In the genomic region with DNA sequence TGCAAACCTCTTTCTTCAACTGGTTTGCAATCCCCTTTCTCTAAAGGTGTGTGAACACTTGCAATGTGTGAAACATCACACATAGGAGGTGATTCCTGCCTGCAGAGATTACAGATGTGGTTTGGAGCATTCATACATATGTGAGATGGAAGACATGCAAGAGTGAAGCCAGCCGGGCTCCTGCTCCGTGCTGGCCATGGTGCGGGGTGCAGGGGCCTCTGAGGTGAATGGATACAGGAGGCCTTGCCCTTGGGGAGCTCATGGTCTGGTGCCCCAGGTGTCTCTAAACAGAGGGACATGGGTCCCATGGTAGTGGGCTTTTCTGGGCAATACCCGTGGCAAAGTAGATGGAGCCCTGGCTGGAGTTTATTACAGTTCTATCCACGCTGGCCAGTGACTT, we compare ENCODE assay signal across 38 cellular contexts. TPM values are rescaled to one million over a fixed set of nuclear protein-coding genes. Genes with fewer than 3 reads are reported as not detected.
"Had no signal": no experiment of that assay in that cellular context is flagged by ENCODE, and none has a peak within 500 bp of the region (broad histone marks: within the 10 kb centered on the region; RNA-seq: fewer than 3 reads in every experiment).

No MANE protein-coding gene starts in this region.

- FAIRE-seq: astrocyte, bronchial epithelial cell had no signal

- ATAC-seq: activated naive CD4-positive, alpha-beta T cell treated with anti-CD3 and anti-CD28 coated beads, Interleukin-2, amount 50 U/mL, for 72 hours; activated naive CD8-positive, alpha-beta T cell treated with anti-CD3 and anti-CD28 coated beads, Interleukin-2, amount 50 U/mL, for 24 hours; activated T-cell treated with anti-CD3 and anti-CD28 coated beads, Interleukin-2, amount 50 U/mL, for 4 hours; activated T-cell treated with anti-CD3 and anti-CD28 coated beads, Interleukin-2, amount 50 U/mL, for 72 hours; activated T-helper 17 cell treated with anti-CD3 and anti-CD28 coated beads, Interleukin-2, amount 50 U/mL, for 72 hours; body of pancreas had no signal

- H3K4me3 ChIP-seq: adrenal gland, ascending aorta, body of pancreas, breast epithelium, cardiac muscle cell had no signal

- H3K27me3 ChIP-seq: ascending aorta, body of pancreas, breast epithelium had no signal

- H3K36me3 ChIP-seq: adrenal gland, ascending aorta, brain microvascular endothelial cell, breast epithelium, cardiac muscle cell had no signal

- H3K27ac ChIP-seq: adrenal gland, ascending aorta, body of pancreas, brain microvascular endothelial cell, breast epithelium, cardiac muscle cell had no signal

- DNase-seq: activated effector memory CD4-positive, alpha-beta T cell treated with anti-CD3 and anti-CD28 coated beads, Interleukin-2, amount 50 U/mL, for 16 hours; activated effector memory CD4-positive, alpha-beta T cell treated with Interleukin-2 at 50 U/mL for 16 hours; activated gamma-delta T cell; activated gamma-delta T cell treated with Interleukin-2 at 50 U/mL for 16 hours; activated naive CD4-positive, alpha-beta T cell; activated naive CD4-positive, alpha-beta T cell treated with anti-CD3 and anti-CD28 coated beads for 36 hours; activated naive CD4-positive, alpha-beta T cell treated with anti-CD3 and anti-CD28 coated beads, Interleukin-2, amount 10 ng/mL, durations not matched to agents 7 days and 5 days; activated naive CD4-positive, alpha-beta T cell treated with anti-CD3 and anti-CD28 coated beads, Interleukin-2, amount 50 U/mL, for 16 hours; activated naive CD4-positive, alpha-beta T cell treated with Interleukin-2 at 50 U/mL for 16 hours; activated naive CD8-positive, alpha-beta T cell treated with anti-CD3 and anti-CD28 coated beads for 36 hours; activated naive CD8-positive, alpha-beta T cell treated with anti-CD3 and anti-CD28 coated beads, Interleukin-2, amount 10 ng/mL, durations not matched to agents 7 days and 5 days; activated naive CD8-positive, alpha-beta T cell treated with anti-CD3 and anti-CD28 coated beads, Interleukin-2, amount 50 U/mL, for 24 hours; activated T-cell treated with anti-CD3 and anti-CD28 coated beads, Interleukin-2, amount 50 U/mL, for 1 hour; activated T-cell treated with anti-CD3 and anti-CD28 coated beads, Interleukin-2, amount 50 U/mL, for 24 hours; activated T-cell treated with anti-CD3 and anti-CD28 coated beads, Interleukin-2, amount 50 U/mL, for 4 hours; activated T-cell treated with anti-CD3 and anti-CD28 coated beads, Interleukin-2, amount 50 U/mL, for 48 hours; activated T-cell treated with anti-CD3 and anti-CD28 coated beads, Interleukin-2, amount 50 U/mL, for 72 hours; adrenal gland; amniotic stem cell; amygdala; anterior cingulate cortex; aorta; body of pancreas; brain microvascular endothelial cell; caudate nucleus; central memory CD4-positive, alpha-beta T cell; cerebellar nuclear complex had no signal

- H3K9me3 ChIP-seq: adrenal gland, ascending aorta, body of pancreas, breast epithelium had no signal

- H3K4me1 ChIP-seq: adrenal gland, ascending aorta, body of pancreas, breast epithelium had no signal

RNA-seq across cellular contexts. Expression of a gene that starts 6.0 kb away (rescaled TPM):
- total RNA-seq: activated naive CD4-positive, alpha-beta T cell treated with anti-CD3 and anti-CD28 coated beads for 36 hours; activated naive CD4-positive, alpha-beta T cell treated with anti-CD3 and anti-CD28 coated beads, Interleukin-2, amount 50 U/mL, for 72 hours; activated naive CD8-positive, alpha-beta T cell treated with anti-CD3 and anti-CD28 coated beads for 36 hours; activated naive CD8-positive, alpha-beta T cell treated with anti-CD3 and anti-CD28 coated beads, Interleukin-2, amount 10 ng/mL, durations not matched to agents 7 days and 5 days; activated T-cell treated with anti-CD3 and anti-CD28 coated beads, Interleukin-2, amount 50 U/mL, for 4 hours; activated T-cell treated with anti-CD3 and anti-CD28 coated beads, Interleukin-2, amount 50 U/mL, for 72 hours; activated T-helper 1 cell treated with anti-CD3 and anti-CD28 coated beads, Interleukin-12 subunit alpha, Interleukin-12 subunit beta, Interleukin-2, Interleukin-4 antibody, amounts not matched to agents 30 ng/mL and 10 ng/mL and 1 ng/mL, durations not matched to agents 14 hours and 24 hours and 36 hours; activated T-helper 17 cell treated with anti-CD3 and anti-CD28 coated beads, Interleukin-2, amount 50 U/mL, for 72 hours; activated T-helper 2 cell treated with anti-CD3 and anti-CD28 coated beads, Interferon-gamma antibody, Interleukin-2, Interleukin-4, amounts not matched to agents 10 μg/mL and 5 μg/mL and 100 μg/mL, durations not matched to agents 14 hours and 24 hours and 36 hours; aorta; ascending aorta; cardiac septum; chondrocyte had no signal
- polyA plus RNA-seq: aorta, cardiac muscle cell had no signal
